In the genomic region with DNA sequence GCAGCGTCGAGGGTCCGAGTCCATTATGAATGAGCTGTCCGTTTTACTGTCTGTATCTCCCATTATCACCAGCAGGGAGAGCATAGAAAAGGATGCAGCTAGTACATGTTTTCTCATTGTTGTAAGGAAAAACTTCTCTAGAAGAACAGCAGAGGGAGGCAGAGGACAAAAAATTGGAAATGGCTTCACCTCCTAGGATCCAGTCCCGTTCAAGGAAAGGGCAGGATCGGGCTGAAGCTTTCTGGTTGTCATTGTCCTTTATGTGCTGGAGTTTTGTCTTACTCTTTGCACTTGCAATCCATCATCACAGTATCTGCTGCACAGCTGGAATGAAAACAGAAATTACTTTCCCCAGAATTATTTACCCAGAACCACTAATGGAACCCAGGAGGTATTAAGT, we compare ENCODE assay signal across 8 cellular contexts. TPM values are rescaled to one million over a fixed set of nuclear protein-coding genes. Genes with fewer than 3 reads are reported as not detected.
DNase-seq lines count a peak whose midpoint lies in the region; ATAC-seq and TF ChIP-seq lines count a peak whose summit lies in the region.

No MANE protein-coding gene starts in this region.

- no peak for TF ChIP-seq EP300 in ovary (IDR thresholded peaks at IDR 0.05)

- peak in 4 of 6 experiments; percentile 1 to 47 (median 26) for DNase-seq in stimulated activated naive CD4-positive, alpha-beta T cell (lab: John Stamatoyannopoulos, UW)
- DNase-seq in stimulated activated naive CD4-positive, alpha-beta T cell treated with Interleukin-2 at 50 U/mL for 16 hours (lab: John Stamatoyannopoulos, UW), result no peak
- peak; percentile 45 for DNase-seq in NCI-H2196 treated with DMSO at 0.1 percent for 48 hours (lab: John Stamatoyannopoulos, UW; ENCODE audit: unreplicated experiment)
- peak; percentile 32 for DNase-seq in WERI-Rb-1
- DNase-seq in foreskin keratinocyte, result peak; percentile 22 to 59
- DNase-seq in ovary, result peak in 2 of 5 donors; percentile 30 to 39

- no peak for TF ChIP-seq POLR2A in ovary (IDR thresholded peaks at IDR 0.05)

- 1 to 2% (median 1%) methylated on average over 6 of the region's 6 CpGs for WGBS in ovary, 3 donors

- H3K27ac ChIP-seq in WERI-Rb-1 (no peak overlapping the region), foreskin keratinocyte (no peak overlapping the region), ovary (peak overlapping the region in 1 of 2 donors; percentile 8)

- no peaks in the 10 kb centered on the region for H3K4me1 ChIP-seq in foreskin keratinocyte
- H3K4me1 ChIP-seq in ovary (ENCODE audit: insufficient read depth), result peaks cover 12% of the 10 kb centered on the region

- H3K27me3 ChIP-seq in WERI-Rb-1 (ENCODE audit: insufficient read depth, low read depth, severe bottlenecking) (peaks cover 4% of the 10 kb centered on the region), foreskin keratinocyte (no peaks in the 10 kb centered on the region), ovary (no peaks in the 10 kb centered on the region)

- H3K9me3 ChIP-seq in WERI-Rb-1 (ENCODE audit: severe bottlenecking) (peaks cover 4% of the 10 kb centered on the region), ovary (no peaks in the 10 kb centered on the region)

- intact Hi-C loops in ovary (cut with DNase I), result loop anchor here in 3 of 4 donors (5.0 to 10.0 kb wide), 3 partner anchors 284 to 586 kb away; a partner anchor contains a TSS

- H3K4me3 ChIP-seq in WERI-Rb-1 (ENCODE audit: low read depth, low read length) (no peak overlapping the region), ovary (no peak overlapping the region)

- peak; percentile 82 for ATAC-seq in HG03025 (IDR thresholded peaks at IDR 0.05; ENCODE audit: low FRiP score, unreplicated experiment)
- ATAC-seq in foreskin keratinocyte, result peak; percentile 74
- ATAC-seq in GM21447 (IDR thresholded peaks at IDR 0.05; ENCODE audit: unreplicated experiment), result no peak

- no peaks in the 10 kb centered on the region for H3K36me3 ChIP-seq in WERI-Rb-1
- H3K36me3 ChIP-seq in ovary, result no peaks in the 10 kb centered on the region

- TF ChIP-seq CTCF in WERI-Rb-1 (IDR thresholded peaks at IDR 0.05; ENCODE audit: low read depth, low read length), result peak; percentile 65
- peak; percentile 90 for TF ChIP-seq CTCF in foreskin keratinocyte (conservative IDR thresholded peaks at IDR 0.05)
- TF ChIP-seq CTCF in ovary (IDR thresholded peaks at IDR 0.05), result peak in 2 of 3 donors; percentile 75 to 77

RNA-seq across cellular contexts. Expression of a gene that starts 14.7 kb away (rescaled TPM):
- not detected in 2 replicates for total RNA-seq in foreskin keratinocyte
- polyA plus RNA-seq in foreskin keratinocyte, result not detected in 2 replicates
- total RNA-seq in ovary, result 10 to 100 TPM in 6 of 7 donors, 1 to 10 TPM in 1; 4.9 to 50.7 (median 17.4) TPM
- 10 to 100 TPM; 19.9 to 82.7 TPM for polyA plus RNA-seq in ovary
